ENCODE assay signal across 11 cellular contexts in genomic region chr3:189841474-189842205, GRCh38.
DNase-seq lines count a peak whose midpoint lies in the region; ATAC-seq, FAIRE-seq and TF ChIP-seq lines count a peak whose summit lies in the region.
"Had no signal": no experiment of that assay in that cellular context is flagged by ENCODE, and none has a peak within 500 bp of the region (broad histone marks: within the 10 kb centered on the region; RNA-seq: fewer than 3 reads in every experiment).

No MANE protein-coding gene starts in this region.

- no peak overlapping the region for H3K4me3 ChIP-seq in astrocyte of the cerebellum (ENCODE audit: low read depth, low read length)
- no peak overlapping the region for H3K4me3 ChIP-seq in osteoblast (ENCODE audit: insufficient read depth, low read length)
- no peak overlapping the region for H3K4me3 ChIP-seq in effector memory CD4-positive, alpha-beta T cell (ENCODE audit: insufficient read depth, low read depth, low read length, poor library complexity, severe bottlenecking)
- no peak overlapping the region for H3K4me3 ChIP-seq in WERI-Rb-1 (ENCODE audit: low read depth, low read length)
- H3K4me3 ChIP-seq: SJCRH30 had no signal

- FAIRE-seq in GM12892 (lab: Jason Lieb, UNC): peak; percentile 5

- no peaks in the 10 kb centered on the region for H4K20me1 ChIP-seq in osteoblast (ENCODE audit: insufficient read depth, low read length)

- DNase-seq in GM12892 (ENCODE audit: insufficient read length) (no peak), astrocyte of the cerebellum (ENCODE audit: low read depth) (peak; percentile 19), osteoblast (ENCODE audit: insufficient read length, low spot score, missing footprints) (peak; percentile 37), WERI-Rb-1 (no peak), erythroblast (lab: John Stamatoyannopoulos, UW) (no peak), SHP77 (lab: John Stamatoyannopoulos, UW) (no peak)
- DNase-seq in effector memory CD4-positive, alpha-beta T cell: no peak
- DNase-seq: left colon, NCI-H146, SJCRH30 had no signal

- TF ChIP-seq CTCF in astrocyte of the cerebellum (IDR thresholded peaks at IDR 0.05; ENCODE audit: low read depth, low read length, missing control alignments) (no peak), osteoblast (IDR thresholded peaks at IDR 0.05; ENCODE audit: extremely low read depth, low read depth, low read length) (no peak), WERI-Rb-1 (IDR thresholded peaks at IDR 0.05; ENCODE audit: low read depth, low read length) (no peak)

- H3K27ac ChIP-seq in osteoblast (ENCODE audit: low read depth, low read length): no peak overlapping the region
- no peak overlapping the region for H3K27ac ChIP-seq in effector memory CD4-positive, alpha-beta T cell (ENCODE audit: insufficient read depth, low read length, poor library complexity, severe bottlenecking)
- H3K27ac ChIP-seq in WERI-Rb-1: no peak overlapping the region
- H3K27ac ChIP-seq: SJCRH30 had no signal

- ATAC-seq in HG03354 (IDR thresholded peaks at IDR 0.05; ENCODE audit: poor library complexity, severe bottlenecking, unreplicated experiment): peak; percentile 70
- ATAC-seq: left colon had no signal

- no peaks in the 10 kb centered on the region for H3K9me3 ChIP-seq in osteoblast (ENCODE audit: low read depth, low read length)
- no peaks in the 10 kb centered on the region for H3K9me3 ChIP-seq in effector memory CD4-positive, alpha-beta T cell (ENCODE audit: control insufficient read depth, low read length)
- H3K9me3 ChIP-seq in WERI-Rb-1 (ENCODE audit: severe bottlenecking): no peaks in the 10 kb centered on the region
- H3K9me3 ChIP-seq: SJCRH30 had no signal

- TF ChIP-seq POLR2A in GM12892 (IDR thresholded peaks at IDR 0.05; ENCODE audit: low read depth, low read length) (no peak), erythroblast (IDR thresholded peaks at IDR 0.05; ENCODE audit: low read length) (no peak)

- no peaks in the 10 kb centered on the region for H3K36me3 ChIP-seq in osteoblast (ENCODE audit: insufficient read depth, low read length)
- no peaks in the 10 kb centered on the region for H3K36me3 ChIP-seq in effector memory CD4-positive, alpha-beta T cell (ENCODE audit: control insufficient read depth, insufficient read depth, low read length)
- no peaks in the 10 kb centered on the region for H3K36me3 ChIP-seq in WERI-Rb-1
- H3K36me3 ChIP-seq: SJCRH30 had no signal

- in situ Hi-C loops in astrocyte of the cerebellum (cut with HindIII; ENCODE audit: low sequenced_read_pairs): no loop called here

- peaks cover 11% of the 10 kb centered on the region for H3K4me1 ChIP-seq in osteoblast (ENCODE audit: insufficient read depth, low read length)
- no peaks in the 10 kb centered on the region for H3K4me1 ChIP-seq in effector memory CD4-positive, alpha-beta T cell (ENCODE audit: control insufficient read depth, insufficient read depth, low read length, poor library complexity, severe bottlenecking)
- H3K4me1 ChIP-seq: SJCRH30 had no signal

- H3K27me3 ChIP-seq in osteoblast (ENCODE audit: insufficient read depth, low read length) (no peaks in the 10 kb centered on the region), WERI-Rb-1 (ENCODE audit: insufficient read depth, low read depth, severe bottlenecking) (no peaks in the 10 kb centered on the region)
- no peaks in the 10 kb centered on the region for H3K27me3 ChIP-seq in effector memory CD4-positive, alpha-beta T cell (replicated peaks; ENCODE audit: control insufficient read depth, insufficient read depth, low read length, poor library complexity, severe bottlenecking)
- H3K27me3 ChIP-seq: SJCRH30 had no signal

- no peaks in the 10 kb centered on the region for H3K79me2 ChIP-seq in osteoblast (ENCODE audit: insufficient read depth, low read length)

- no peak overlapping the region for H3K4me2 ChIP-seq in osteoblast (ENCODE audit: insufficient read depth, low read length)

- H2AFZ ChIP-seq in osteoblast (ENCODE audit: low read length): no peak overlapping the region

Comparison
In these comparisons a context has a peak if more than half of its experiments do, and no peak if none do; other contexts are left out.
1. DNase-seq: peak in astrocyte of the cerebellum (single experiment) and osteoblast (single experiment); none in GM12892 (single experiment), effector memory CD4-positive, alpha-beta T cell (0 of 3), WERI-Rb-1 (single experiment), erythroblast (0 of 2) and SHP77 (0 of 2).